In genomic region chr7:151755131-151755787, GRCh38 we compare ENCODE assay signal across 9 cellular contexts.
DNase-seq lines count a peak whose midpoint lies in the region; ATAC-seq and TF ChIP-seq lines count a peak whose summit lies in the region.
"Had no signal": no experiment of that assay in that cellular context is flagged by ENCODE, and none has a peak within 500 bp of the region (broad histone marks: within the 10 kb centered on the region; RNA-seq: fewer than 3 reads in every experiment).

No MANE protein-coding gene starts in this region.

- ATAC-seq in heart right ventricle = peak in 7 of 8 donors; percentile 16 to 46 (median 33)

- DNase-seq in activated CD4-positive, alpha-beta memory T cell treated with anti-CD3 and anti-CD28 coated beads for 36 hours = peak; percentile 28
- DNase-seq in heart right ventricle = no peak
- no peak for DNase-seq in GM19238 (ENCODE audit: insufficient read length, low spot score)
- DNase-seq in Ammon's horn (ENCODE audit: low spot score) = no peak
- DNase-seq in NCI-H345 (lab: John Stamatoyannopoulos, UW) = no peak
- no peak for DNase-seq in central memory CD4-positive, alpha-beta T cell

- no peaks in the 10 kb centered on the region for H3K27me3 Mint-ChIP-seq in activated CD4-positive, alpha-beta memory T cell treated with anti-CD3 and anti-CD28 coated beads for 36 hours

- CTCF ChIA-PET in activated CD4-positive, alpha-beta memory T cell treated with anti-CD3 and anti-CD28 coated beads for 36 hours (lab: Charles Lee) = interaction anchor here (0.8 to 8.8 kb wide), 3 partner anchors 10 to 123 kb away, joined by 3 to 62 read pairs (median 4); no protein-coding TSS in a partner anchor

- H3K27me3 ChIP-seq in heart right ventricle (no peaks in the 10 kb centered on the region), skeletal muscle tissue (ENCODE audit: control insufficient read depth in 3 of 3, insufficient read depth in 3 of 3, low read length in 3 of 3) (peaks cover 2 to 4% (median 3%) of the 10 kb centered on the region in 3 donors)

- H3K27ac ChIP-seq in heart right ventricle = peak overlapping the region in 9 of 10 donors; percentile 10 to 88 (median 83)
- H3K27ac ChIP-seq in skeletal muscle tissue (ENCODE audit: low read depth, low read length) = no peak overlapping the region

- no peaks in the 10 kb centered on the region for H3K36me3 Mint-ChIP-seq in activated CD4-positive, alpha-beta memory T cell treated with anti-CD3 and anti-CD28 coated beads for 36 hours

- no peak overlapping the region for H3K4me3 Mint-ChIP-seq in activated CD4-positive, alpha-beta memory T cell treated with anti-CD3 and anti-CD28 coated beads for 36 hours

- no peaks in the 10 kb centered on the region for H3K9me3 Mint-ChIP-seq in activated CD4-positive, alpha-beta memory T cell treated with anti-CD3 and anti-CD28 coated beads for 36 hours
- H3K9me3 Mint-ChIP-seq: T-helper 1 cell treated with Interleukin-12 subunit alpha and Interleukin-12 subunit beta and Interleukin-4 antibody, amounts not matched to agents 30 μg/mL and 1 μg/mL, for 36 hours had no signal

- H3K27ac Mint-ChIP-seq in activated CD4-positive, alpha-beta memory T cell treated with anti-CD3 and anti-CD28 coated beads for 36 hours = no peak overlapping the region
- H3K27ac Mint-ChIP-seq: T-helper 1 cell treated with Interleukin-12 subunit alpha and Interleukin-12 subunit beta and Interleukin-4 antibody, amounts not matched to agents 30 μg/mL and 1 μg/mL, for 36 hours had no signal

- H3K4me1 ChIP-seq in ES-I3 (ENCODE audit: insufficient read depth, low read length) (peaks cover 29% of the 10 kb centered on the region), heart right ventricle (peaks cover 12 to 41% (median 25%) of the 10 kb centered on the region in 9 donors), skeletal muscle tissue (ENCODE audit: control insufficient read depth in 3 of 3, insufficient read depth in 3 of 3, low read length in 3 of 3) (peaks cover 15 to 32% (median 21%) of the 10 kb centered on the region in 3 donors)

- 66 to 69% methylated on average over 11 of the region's 11 CpGs for WGBS in heart right ventricle, 2 donors

- H3K4me3 ChIP-seq in heart right ventricle (no peak overlapping the region), skeletal muscle tissue (ENCODE audit: low read length in 3 of 3) (no peak overlapping the region)

- H3K9me3 ChIP-seq in ES-I3 (ENCODE audit: control insufficient read depth, insufficient read depth, low read length) = no peaks in the 10 kb centered on the region
- no peaks in the 10 kb centered on the region for H3K9me3 ChIP-seq in heart right ventricle
- H3K9me3 ChIP-seq in skeletal muscle tissue (ENCODE audit: control insufficient read depth in 3 of 3, low read length in 3 of 3) = no peaks in the 10 kb centered on the region

- no peak for TF ChIP-seq CTCF in heart right ventricle (IDR thresholded peaks at IDR 0.05)

- H3K36me3 ChIP-seq in ES-I3 (ENCODE audit: insufficient read depth, low read length) = no peaks in the 10 kb centered on the region
- no peaks in the 10 kb centered on the region for H3K36me3 ChIP-seq in heart right ventricle
- H3K36me3 ChIP-seq in skeletal muscle tissue (ENCODE audit: control insufficient read depth in 3 of 3, insufficient read depth in 3 of 3, low read length in 3 of 3) = no peaks in the 10 kb centered on the region

- POLR2A ChIA-PET in activated CD4-positive, alpha-beta memory T cell treated with anti-CD3 and anti-CD28 coated beads for 36 hours (lab: Charles Lee) = no interaction called here

- H3K9ac ChIP-seq in ES-I3 (ENCODE audit: low read depth, low read length) = peak overlapping the region; percentile 22; the same call in 1 of the 2 replicates
- H3K9ac ChIP-seq in skeletal muscle tissue (ENCODE audit: low read depth in 1 of 3, low read length in 3 of 3) = peak overlapping the region in 2 of 3 donors; percentile 19 to 40

- H3K4me1 Mint-ChIP-seq in activated CD4-positive, alpha-beta memory T cell treated with anti-CD3 and anti-CD28 coated beads for 36 hours (ENCODE audit: low read depth) = peaks cover 19% of the 10 kb centered on the region

- intact Hi-C loops in activated CD4-positive, alpha-beta memory T cell treated with anti-CD3 and anti-CD28 coated beads for 36 hours (cut with micrococcal nuclease) = loop anchor here (5.0 to 10.0 kb wide), 2 partner anchors 283 to 440 kb away; no protein-coding TSS in a partner anchor
- intact Hi-C loops in heart right ventricle (cut with DNase I) = loop anchor here (2.0 to 10.0 kb wide), 12 partner anchors 123 to 388 kb away; no protein-coding TSS in a partner anchor
